In the genomic region with DNA sequence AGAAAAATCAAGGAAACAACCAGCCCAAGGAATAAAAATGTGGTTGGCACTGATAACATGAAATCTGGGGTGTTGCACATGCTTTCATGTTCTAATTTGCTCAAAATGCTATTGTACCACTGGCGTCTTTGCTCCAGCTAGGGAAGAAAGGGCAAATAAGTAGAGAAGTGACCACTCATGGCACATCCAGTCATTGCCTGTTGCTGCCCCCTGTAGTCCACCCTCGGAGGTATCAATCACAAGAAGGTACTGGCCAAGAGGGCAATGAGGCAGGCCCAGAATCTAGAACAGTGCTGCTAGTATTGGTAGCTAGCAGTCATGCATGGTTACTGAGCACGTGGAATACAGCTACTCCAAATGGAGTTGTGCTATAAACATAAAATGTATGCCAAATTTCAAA, we compare ENCODE assay signal across 8 cellular contexts.
DNase-seq lines count a peak whose midpoint lies in the region; ATAC-seq and TF ChIP-seq lines count a peak whose summit lies in the region.

No MANE protein-coding gene starts in this region.

- WGBS in heart left ventricle, 4 donors = 51 to 68% (median 54%) methylated on average over 3 of the region's 3 CpGs

- no peak overlapping the region for H2AFZ ChIP-seq in OCI-LY3 (ENCODE audit: low read depth, low read length)

- 0 out of 2 replicates have a peak, but pooled peaks have one; percentile 19 for TF ChIP-seq CTCF in AG04450 (IDR thresholded peaks at IDR 0.05; ENCODE audit: low read depth, low read length)
- peak; percentile 16; the same call in 1 of the 2 replicates for TF ChIP-seq CTCF in GM12874 (IDR thresholded peaks at IDR 0.05; ENCODE audit: insufficient read depth, low read depth, low read length)
- TF ChIP-seq CTCF in OCI-LY3 (IDR thresholded peaks at IDR 0.05; ENCODE audit: low read depth, low read length) = peak; percentile 46
- peak in 7 of 12 donors; percentile 12 to 45 (median 25) for TF ChIP-seq CTCF in heart left ventricle (IDR thresholded peaks at IDR 0.05)

- H3K4me1 ChIP-seq in OCI-LY3 (ENCODE audit: low read length) (peaks cover 17% of the 10 kb centered on the region), heart left ventricle (peaks cover 0 to 10% (median 0%) of the 10 kb centered on the region in 12 donors)

- H3K36me3 ChIP-seq in OCI-LY3 (replicated peaks; ENCODE audit: low read depth, low read length) = no peaks in the 10 kb centered on the region
- H3K36me3 ChIP-seq in heart left ventricle = no peaks in the 10 kb centered on the region

- ATAC-seq in heart left ventricle (peak in 2 of 4 donors; percentile 53 to 73), GM18870 (IDR thresholded peaks at IDR 0.05; ENCODE audit: unreplicated experiment) (no peak), GM18858 (IDR thresholded peaks at IDR 0.05; ENCODE audit: unreplicated experiment) (no peak), GM18517 (IDR thresholded peaks at IDR 0.05; ENCODE audit: unreplicated experiment) (no peak)

- no peaks in the 10 kb centered on the region for H3K79me2 ChIP-seq in OCI-LY3 (ENCODE audit: low read length)

- no peaks in the 10 kb centered on the region for H3K9me3 ChIP-seq in AG04450 (ENCODE audit: control insufficient read depth, insufficient read depth, low read length)
- H3K9me3 ChIP-seq in OCI-LY3 (ENCODE audit: insufficient read depth, low read length) = no peaks in the 10 kb centered on the region
- no peaks in the 10 kb centered on the region for H3K9me3 ChIP-seq in heart left ventricle

- intact Hi-C loops in heart left ventricle (cut with DNase I) = loop anchor here in 9 of 10 donors (5.0 to 10.0 kb wide), 3 partner anchors 163 to 317 kb away; no protein-coding TSS in a partner anchor

- H3K27me3 ChIP-seq in AG04450 (ENCODE audit: control insufficient read depth, insufficient read depth, low read length) (no peaks in the 10 kb centered on the region), OCI-LY3 (ENCODE audit: low read depth, low read length) (no peaks in the 10 kb centered on the region), heart left ventricle (peaks cover 0 to 6% (median 0%) of the 10 kb centered on the region in 9 donors)

- CTCF ChIA-PET in AG04450 (lab: Charles Lee) = interaction anchor here (0.6 to 0.8 kb wide), 2 partner anchors 15 to 300 kb away, joined by 3 read pairs; no protein-coding TSS in a partner anchor

- H3K27ac ChIP-seq in AG04450 (ENCODE audit: low read depth, low read length) (no peak overlapping the region), OCI-LY3 (ENCODE audit: low read length) (no peak overlapping the region), heart left ventricle (no peak overlapping the region)

- no peaks in the 10 kb centered on the region for H4K20me1 ChIP-seq in OCI-LY3 (ENCODE audit: insufficient read depth, low read length)

- DNase-seq in AG04450 (ENCODE audit: low read depth, low spot score) (no peak), heart left ventricle (peak in 3 of 5 donors; percentile 31 to 46 (median 32)), GOT3 (lab: John Stamatoyannopoulos, UW) (no peak)

- H3K4me2 ChIP-seq in OCI-LY3 (ENCODE audit: low read length) = no peak overlapping the region

- no peak for TF ChIP-seq POLR2A in heart left ventricle (IDR thresholded peaks at IDR 0.05)

- H3K4me3 ChIP-seq in AG04450 (ENCODE audit: low read depth, low read length) = no peak overlapping the region
- H3K4me3 ChIP-seq in OCI-LY3 (ENCODE audit: low read length) = no peak overlapping the region
- no peak overlapping the region for H3K4me3 ChIP-seq in heart left ventricle

- no peak overlapping the region for H3K9ac ChIP-seq in OCI-LY3 (ENCODE audit: low read length)

- POLR2A ChIA-PET in AG04450 (lab: Yijun Ruan, JAX) = no interaction called here

Comparison
In these comparisons a context has a peak if more than half of its experiments do, and no peak if none do; other contexts are left out.
1. DNase-seq: peak in heart left ventricle (3 of 5); none in AG04450 (single experiment) and GOT3 (single experiment).
2. Peak in every context shown above with its lines, with median percentiles within 50 percentile points of each other: CTCF ChIP-seq.